ENCODE assay signal across 9 cellular contexts in the genomic region with DNA sequence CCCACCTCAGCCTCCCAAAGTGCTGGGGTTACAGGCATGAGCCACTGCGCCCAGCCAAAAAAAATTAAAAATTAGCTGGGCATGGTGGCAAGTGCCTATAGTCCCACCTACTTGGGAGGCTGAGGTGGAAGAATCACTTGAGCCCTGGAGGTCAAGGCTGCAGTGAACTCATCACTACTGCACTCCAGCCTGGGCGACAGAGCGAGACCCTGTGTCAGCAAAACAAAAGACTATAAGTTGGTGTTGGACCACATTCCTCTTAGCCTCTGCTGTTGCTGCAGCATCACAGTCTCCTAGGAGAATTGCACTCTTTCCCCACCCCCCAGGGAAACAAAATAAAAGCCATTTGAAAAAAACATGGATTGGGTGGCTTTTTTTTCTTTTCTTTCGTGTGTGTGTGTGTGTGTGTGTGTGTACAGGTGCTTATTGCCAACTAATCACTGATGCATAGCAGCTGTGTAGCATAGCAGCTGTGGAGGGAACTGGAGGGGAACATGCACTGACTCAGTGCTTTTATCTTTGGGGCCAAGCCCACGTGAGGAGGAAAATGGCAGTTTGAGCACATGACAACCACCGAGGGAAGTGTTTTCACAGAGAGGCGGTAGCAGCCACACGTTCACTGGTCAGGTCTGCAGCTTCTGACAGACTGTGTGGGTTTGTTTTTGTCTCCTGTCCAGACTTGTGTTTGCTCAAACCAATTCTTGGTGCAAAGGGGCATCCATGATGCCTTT. TPM values are rescaled to one million over a fixed set of nuclear protein-coding genes. Genes with fewer than 3 reads are reported as not detected.
A peak's percentile ranks its signal among the peaks of the same experiment; 100 is the strongest.
DNase-seq lines count a peak whose midpoint lies in the region; ATAC-seq lines count a peak whose summit lies in the region.
"Had no signal": no experiment of that assay in that cellular context is flagged by ENCODE, and none has a peak within 500 bp of the region (broad histone marks: within the 10 kb centered on the region; RNA-seq: fewer than 3 reads in every experiment).

No MANE protein-coding gene starts in this region.

- DNase-seq in NCI-H345 treated with DMSO at 0.1 percent for 48 hours (lab: John Stamatoyannopoulos, UW; ENCODE audit: unreplicated experiment) (peak; percentile 70), memory B cell (ENCODE audit: low spot score in 2 of 2) (peak; percentile 34 to 59), NOMO-1 (lab: John Stamatoyannopoulos, UW; ENCODE audit: unreplicated experiment in 2 of 2) (no peak), iPS-NIHi7 (ENCODE audit: extremely low spot score) (no peak), H4 (ENCODE audit: low spot score) (no peak)

- no peaks in the 10 kb centered on the region for H3K9me3 Mint-ChIP-seq in memory B cell

- H3K4me3 Mint-ChIP-seq in memory B cell: peak overlapping the region; percentile 60
- H3K4me3 Mint-ChIP-seq: activated naive CD8-positive, alpha-beta T cell had no signal

- ATAC-seq in GM18861 (IDR thresholded peaks at IDR 0.05; ENCODE audit: unreplicated experiment) (peak; percentile 50), HG03108 (IDR thresholded peaks at IDR 0.05; ENCODE audit: unreplicated experiment) (peak; percentile 34), memory B cell (ENCODE audit: low read depth) (peak; percentile 82), GM19455 (IDR thresholded peaks at IDR 0.05; ENCODE audit: unreplicated experiment) (no peak)

- H3K4me1 Mint-ChIP-seq in memory B cell: peaks cover 30% of the 10 kb centered on the region

- H3K27me3 Mint-ChIP-seq in memory B cell: no peaks in the 10 kb centered on the region
- H3K27me3 Mint-ChIP-seq: activated naive CD8-positive, alpha-beta T cell had no signal

- H3K27ac Mint-ChIP-seq in memory B cell: peak overlapping the region; percentile 92
- H3K27ac Mint-ChIP-seq: activated naive CD8-positive, alpha-beta T cell had no signal

- H3K36me3 Mint-ChIP-seq in memory B cell: no peaks in the 10 kb centered on the region

RNA-seq across cellular contexts. Expression of gene ALDH5A1, which starts 27.5 kb away (rescaled TPM):
- total RNA-seq in H4 (2014; rRNA removed; shearing (Covaris generic)): 1.7 and 2.0 TPM in 2 replicates

RNA-seq across cellular contexts. Expression of gene GPLD1, which starts 32.9 kb away (rescaled TPM):
- total RNA-seq in H4 (2014; rRNA removed; shearing (Covaris generic)): 0.08 TPM in 1 of 2 replicates, not detected in the other

Comparison
In these comparisons a context has a peak if more than half of its experiments do, and no peak if none do; other contexts are left out.
1. DNase-seq: peak in NCI-H345 treated with DMSO at 0.1 percent for 48 hours (single experiment) and memory B cell (2 of 2); none in NOMO-1 (0 of 2), iPS-NIHi7 (single experiment) and H4 (single experiment).